1 cellular context compared by ENCODE assay signal in genomic region chr11:86205415-86206268, GRCh38.
A peak's percentile ranks its signal among the peaks of the same experiment; 100 is the strongest.
TF ChIP-seq lines count a peak whose summit lies in the region.

No MANE protein-coding gene starts in this region.

TF ChIP-seq in HepG2, 621 proteins besides CTCF, POLR2A, EP300 and RAD21 (continued from another document and continues in another):
- TF ChIP-seq THRA (CRISPR knock-in tag; IDR thresholded peaks at IDR 0.05; ENCODE audit: borderline replicate concordance): no peak
- TF ChIP-seq PHF8 (CRISPR knock-in tag; IDR thresholded peaks at IDR 0.05): 0 out of 2 replicates have a peak, but pooled peaks have one; percentile 22
- TF ChIP-seq ZHX1 (CRISPR knock-in tag; IDR thresholded peaks at IDR 0.05; ENCODE audit: low read depth): no peak
- TF ChIP-seq KAT8 (CRISPR knock-in tag; IDR thresholded peaks at IDR 0.05): no peak; the same call in 1 of the 2 replicates
- no peak for TF ChIP-seq SATB2 (CRISPR knock-in tag; IDR thresholded peaks at IDR 0.05)
- 0 out of 2 replicates have a peak, but pooled peaks have one; percentile 32 for TF ChIP-seq NR2F6 (IDR thresholded peaks at IDR 0.05)
- TF ChIP-seq NR2F6 (CRISPR knock-in tag; IDR thresholded peaks at IDR 0.05): no peak; the same call in 1 of the 2 replicates
- peak; percentile 55; the same call in 1 of the 2 replicates for TF ChIP-seq ZFX (CRISPR knock-in tag; IDR thresholded peaks at IDR 0.05; ENCODE audit: low read depth)
- TF ChIP-seq ZFP90 (CRISPR knock-in tag; IDR thresholded peaks at IDR 0.05; ENCODE audit: borderline replicate concordance): peak; percentile 94; the same call in 1 of the 2 replicates
- TF ChIP-seq SAP130 (CRISPR knock-in tag; IDR thresholded peaks at IDR 0.05; ENCODE audit: low read depth): 0 out of 2 replicates have a peak, but pooled peaks have one; percentile 20
- no peak for TF ChIP-seq MNT (IDR thresholded peaks at IDR 0.05)
- TF ChIP-seq SMYD3 (CRISPR knock-in tag; IDR thresholded peaks at IDR 0.05): no peak
- TF ChIP-seq HOXA7 (CRISPR knock-in tag; IDR thresholded peaks at IDR 0.05): no peak
- TF ChIP-seq ARID3A (IDR thresholded peaks at IDR 0.05; ENCODE audit: low read depth, low read length): 0 out of 2 replicates have a peak, but pooled peaks have one; percentile 67
- TF ChIP-seq ZNF609 (CRISPR knock-in tag; IDR thresholded peaks at IDR 0.05; ENCODE audit: borderline replicate concordance): no peak
- TF ChIP-seq ZNF512B (CRISPR knock-in tag; IDR thresholded peaks at IDR 0.05; ENCODE audit: borderline replicate concordance): no peak
- TF ChIP-seq CBX5 (CRISPR knock-in tag; IDR thresholded peaks at IDR 0.05; ENCODE audit: borderline replicate concordance): no peak; the same call in 1 of the 2 replicates
- TF ChIP-seq HES4 (CRISPR knock-in tag; IDR thresholded peaks at IDR 0.05; ENCODE audit: borderline replicate concordance): no peak
- peak; percentile 89 for TF ChIP-seq CEBPG (CRISPR knock-in tag; IDR thresholded peaks at IDR 0.05)
- TF ChIP-seq TBX3 (IDR thresholded peaks at IDR 0.05; ENCODE audit: borderline replicate concordance): peak; percentile 36; the same call in 1 of the 2 replicates
- no peak for TF ChIP-seq ATM (IDR thresholded peaks at IDR 0.05; ENCODE audit: borderline replicate concordance)
- no peak for TF ChIP-seq ZNF512 (CRISPR knock-in tag; IDR thresholded peaks at IDR 0.05)
- no peak for TF ChIP-seq WIZ (CRISPR knock-in tag; IDR thresholded peaks at IDR 0.05)
- TF ChIP-seq FOXJ3 (CRISPR knock-in tag; IDR thresholded peaks at IDR 0.05; ENCODE audit: borderline replicate concordance): no peak; the same call in 1 of the 2 replicates
- TF ChIP-seq BCL6 (CRISPR knock-in tag; IDR thresholded peaks at IDR 0.05): peak; percentile 56; the same call in 1 of the 2 replicates
- peak; percentile 23; the same call in 1 of the 2 replicates for TF ChIP-seq PHF21A (CRISPR knock-in tag; IDR thresholded peaks at IDR 0.05)
- TF ChIP-seq PRPF4 (IDR thresholded peaks at IDR 0.05; ENCODE audit: low read depth, low read length, poor library complexity, severe bottlenecking): no peak
- no peak for TF ChIP-seq KDM5B (CRISPR knock-in tag; IDR thresholded peaks at IDR 0.05; ENCODE audit: borderline replicate concordance)
- TF ChIP-seq MLXIP (CRISPR knock-in tag; IDR thresholded peaks at IDR 0.05; ENCODE audit: borderline replicate concordance): no peak
- no peak for TF ChIP-seq ZNF33B (CRISPR knock-in tag; IDR thresholded peaks at IDR 0.05)
- TF ChIP-seq ZNF33A (CRISPR knock-in tag; IDR thresholded peaks at IDR 0.05; ENCODE audit: borderline replicate concordance): no peak
- no peak for TF ChIP-seq MLLT10 (CRISPR knock-in tag; IDR thresholded peaks at IDR 0.05)
- TF ChIP-seq HNRNPUL1 (IDR thresholded peaks at IDR 0.05; ENCODE audit: low read depth, low read length): no peak
- peak; percentile 61 for TF ChIP-seq SALL1 (CRISPR knock-in tag; IDR thresholded peaks at IDR 0.05)
